In the genomic region with DNA sequence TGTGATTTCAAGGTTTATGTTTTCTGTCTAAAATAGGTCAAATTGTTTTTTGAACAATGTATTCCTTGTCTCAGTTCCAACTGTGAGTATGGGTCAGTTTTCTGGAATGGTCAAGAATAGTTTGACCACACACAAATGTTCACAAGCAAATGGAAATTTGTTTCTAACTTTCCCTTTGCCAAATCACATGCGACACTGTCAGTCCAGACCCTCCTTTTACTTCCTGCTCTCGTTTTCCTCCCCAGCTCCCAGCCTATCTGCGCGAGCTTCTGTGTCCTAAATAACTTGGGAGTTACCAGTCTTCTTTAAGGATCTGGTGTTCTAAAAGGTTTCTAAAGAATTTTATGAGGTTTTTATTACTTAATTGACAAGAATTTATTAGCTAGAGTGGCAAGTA, we compare ENCODE assay signal across 9 cellular contexts.
DNase-seq lines count a peak whose midpoint lies in the region; ATAC-seq, FAIRE-seq and TF ChIP-seq lines count a peak whose summit lies in the region.
"Had no signal": no experiment of that assay in that cellular context is flagged by ENCODE, and none has a peak within 500 bp of the region (broad histone marks: within the 10 kb centered on the region; RNA-seq: fewer than 3 reads in every experiment).

No MANE protein-coding gene starts in this region.

- H3K4me3 ChIP-seq in choroid plexus epithelial cell (ENCODE audit: low read depth, low read length) = peak overlapping the region; percentile 47

- ATAC-seq in HG03565 (IDR thresholded peaks at IDR 0.05; ENCODE audit: unreplicated experiment) (no peak), GM19455 (IDR thresholded peaks at IDR 0.05; ENCODE audit: unreplicated experiment) (no peak)

- DNase-seq in LHCN-M2 (ENCODE audit: low read depth) = peak; percentile 71
- peak; percentile 84 for DNase-seq in choroid plexus epithelial cell (ENCODE audit: low read depth)
- peak; percentile 75 to 98 for DNase-seq in lung microvascular endothelial cell (ENCODE audit: low read depth in 2 of 2)
- DNase-seq in substantia nigra (lab: John Stamatoyannopoulos, UW) = peak in 2 of 49 donors; percentile 6 to 13
- no peak for DNase-seq in stimulated activated CD4-positive, alpha-beta T cell treated with anti-CD3 and anti-CD28 coated beads, Interleukin-12 subunit alpha, Interleukin-12 subunit beta, amount 100 ng/mL, for 4 hours
- DNase-seq in frontal cortex (ENCODE audit: low spot score in 2 of 2) = no peak
- DNase-seq: SHP77 treated with DMSO at 0.1 percent for 48 hours had no signal

- peak overlapping the region; percentile 23 for H3K27ac ChIP-seq in substantia nigra (ENCODE audit: low read depth, low read length, poor library complexity, severe bottlenecking)

- no peak for FAIRE-seq in frontal cortex (lab: Jason Lieb, UNC)

- no peak for TF ChIP-seq CTCF in choroid plexus epithelial cell (conservative IDR thresholded peaks at IDR 0.05; ENCODE audit: low read depth, low read length)

Comparison
In these comparisons a context has a peak if more than half of its experiments do, and no peak if none do; other contexts are left out.
1. DNase-seq: peak in LHCN-M2 (single experiment), choroid plexus epithelial cell (single experiment) and lung microvascular endothelial cell (2 of 2); none in stimulated activated CD4-positive, alpha-beta T cell treated with anti-CD3 and anti-CD28 coated beads, Interleukin-12 subunit alpha, Interleukin-12 subunit beta, amount 100 ng/mL, for 4 hours (single experiment) and frontal cortex (0 of 2).